ENCODE assay signal across 16 cellular contexts in the genomic region with DNA sequence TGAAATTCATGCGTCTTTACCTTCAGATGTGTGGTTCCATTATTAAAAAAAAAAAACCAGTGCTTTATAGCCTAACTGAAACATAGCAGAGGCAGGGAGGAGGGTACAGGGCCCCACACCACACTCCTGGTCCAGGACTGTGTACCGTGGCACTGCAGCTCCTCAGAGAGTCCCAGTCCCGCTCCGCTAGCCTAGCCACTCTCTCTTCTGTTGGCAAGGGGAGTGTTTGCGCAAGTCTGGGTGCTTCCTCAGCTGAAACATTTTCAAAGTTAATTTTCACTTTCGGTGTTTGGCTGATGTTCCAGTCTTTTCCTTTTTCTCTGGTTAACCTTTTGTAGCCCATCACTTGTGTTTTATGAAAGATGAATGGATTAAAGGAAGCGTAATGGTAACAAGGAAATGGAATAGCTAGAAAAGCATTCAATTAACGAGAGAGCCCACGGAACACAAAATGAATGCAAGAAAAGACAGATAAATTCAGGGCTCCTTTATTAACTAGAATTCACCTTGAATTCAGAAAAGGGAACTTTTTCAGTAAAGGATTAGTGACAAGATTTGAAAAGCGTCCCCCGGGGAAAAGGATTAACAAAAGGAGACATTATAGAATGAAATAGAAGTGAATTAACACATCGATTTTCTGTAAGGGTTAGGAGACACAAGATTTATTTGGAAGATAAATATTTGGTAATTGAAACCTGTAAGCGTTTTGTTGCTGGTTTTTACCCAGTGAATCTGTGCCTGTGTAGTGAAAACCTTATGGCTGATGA.
DNase-seq lines count a peak whose midpoint lies in the region; ATAC-seq and TF ChIP-seq lines count a peak whose summit lies in the region.
"Had no signal": no experiment of that assay in that cellular context is flagged by ENCODE, and none has a peak within 500 bp of the region (broad histone marks: within the 10 kb centered on the region; RNA-seq: fewer than 3 reads in every experiment).

No MANE protein-coding gene starts in this region.

- DNase-seq in right cardiac atrium (peak in 2 of 3 donors; percentile 22 to 44), left ventricle myocardium superior (no peak), RPMI8226 (peak; percentile 44), kidney tubule cell (ENCODE audit: low spot score) (peak; percentile 50), thyroid gland (peak; percentile 73 to 79)
- no peak for DNase-seq in effector CD4-positive, alpha-beta T cell
- DNase-seq: CD8-positive, alpha-beta T cell; MG63; NCI-H1436; NCI-H2171; NCI-H510A treated with DMSO at 0.1 percent for 48 hours; SJCRH30; SW 1271 had no signal

- H3K9me3 ChIP-seq in right cardiac atrium (ENCODE audit: control insufficient read depth, low read length) (no peaks in the 10 kb centered on the region), thyroid gland (no peaks in the 10 kb centered on the region)
- H3K9me3 ChIP-seq: MG63, SJCRH30 had no signal

- no peaks in the 10 kb centered on the region for H3K4me1 ChIP-seq in right cardiac atrium (ENCODE audit: control insufficient read depth, insufficient read depth, low read length)
- H3K4me1 ChIP-seq in thyroid gland: peaks cover 0 to 5% of the 10 kb centered on the region in 2 donors
- H3K4me1 ChIP-seq: SJCRH30 had no signal

- WGBS in right cardiac atrium: 81% methylated on average over 13 of the region's 13 CpGs
- WGBS in thyroid gland, 2 donors: 58 to 59% methylated on average over 13 of the region's 13 CpGs

- no peak overlapping the region for H3K4me3 ChIP-seq in right cardiac atrium (ENCODE audit: low read length)
- no peak overlapping the region for H3K4me3 ChIP-seq in thyroid gland (replicated peaks in 1 of 3)
- H3K4me3 ChIP-seq: MG63, SJCRH30 had no signal

- TF ChIP-seq CTCF in thyroid gland (IDR thresholded peaks at IDR 0.05): no peak

- H3K27ac ChIP-seq in right cardiac atrium (ENCODE audit: low read length) (no peak overlapping the region), thyroid gland (peak overlapping the region in 2 of 3 donors; percentile 20 to 49)
- H3K27ac ChIP-seq: RWPE1, SJCRH30 had no signal

- intact Hi-C loops in right cardiac atrium (cut with DNase I): no loop called here
- intact Hi-C loops in left ventricle myocardium superior (cut with micrococcal nuclease): no loop called here
- intact Hi-C loops in thyroid gland (cut with DNase I): no loop called here

- no peak for TF ChIP-seq POLR2A in thyroid gland (IDR thresholded peaks at IDR 0.05)

- ATAC-seq in right cardiac atrium (peak in 1 of 2 donors; percentile 48), left ventricle myocardium superior (no peak), GM21526 (IDR thresholded peaks at IDR 0.05; ENCODE audit: low FRiP score, unreplicated experiment) (no peak), HG03460 (IDR thresholded peaks at IDR 0.05; ENCODE audit: unreplicated experiment) (no peak)
- ATAC-seq: CD8-positive, alpha-beta T cell had no signal

- H3K27me3 ChIP-seq in right cardiac atrium (ENCODE audit: control insufficient read depth, insufficient read depth): no peaks in the 10 kb centered on the region
- H3K27me3 ChIP-seq in thyroid gland: no peaks in the 10 kb centered on the region
- H3K27me3 ChIP-seq: MG63, SJCRH30 had no signal

- no peaks in the 10 kb centered on the region for H3K36me3 ChIP-seq in thyroid gland
- H3K36me3 ChIP-seq: MG63, SJCRH30 had no signal

Comparison
In these comparisons a context has a peak if more than half of its experiments do, and no peak if none do; other contexts are left out.
1. DNase-seq: peak in right cardiac atrium (2 of 3), RPMI8226 (single experiment), kidney tubule cell (single experiment) and thyroid gland (2 of 2); none in left ventricle myocardium superior (single experiment) and effector CD4-positive, alpha-beta T cell (single experiment).